Comparison of ENCODE assay signal across 7 cellular contexts in the genomic region with DNA sequence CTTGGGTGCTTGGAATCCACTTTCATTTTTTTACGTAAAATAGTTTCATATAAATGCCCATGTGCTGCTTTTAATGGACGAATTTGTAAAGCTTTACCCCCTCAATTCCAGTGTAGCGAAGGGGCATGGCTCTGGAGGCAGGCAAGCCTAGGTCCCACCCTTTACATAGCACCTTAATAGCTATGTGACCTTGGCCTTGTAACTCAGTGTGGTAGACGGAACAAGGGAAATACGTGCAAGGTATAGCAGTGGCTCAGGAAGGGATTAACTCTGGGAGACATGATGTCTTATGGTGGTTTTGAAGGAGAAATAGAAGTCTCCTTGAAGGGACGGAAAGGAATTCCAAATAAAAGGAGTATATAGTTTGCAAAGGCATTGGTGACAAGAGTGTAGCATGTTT. TPM values are rescaled to one million over a fixed set of nuclear protein-coding genes. Genes with fewer than 3 reads are reported as not detected.
A peak's percentile ranks its signal among the peaks of the same experiment; 100 is the strongest.
DNase-seq lines count a peak whose midpoint lies in the region; ATAC-seq, FAIRE-seq and TF ChIP-seq lines count a peak whose summit lies in the region.

No MANE protein-coding gene starts in this region.

- no peak for TF ChIP-seq RAD21 in HCT116 (IDR thresholded peaks at IDR 0.05; ENCODE audit: low read depth)

- H3K79me2 ChIP-seq in HCT116 (ENCODE audit: insufficient read depth, low read length): peaks cover 61% of the 10 kb centered on the region

- H2AFZ ChIP-seq in HCT116 (ENCODE audit: low read depth, low read length, poor library complexity, severe bottlenecking): no peak overlapping the region

- peak overlapping the region; percentile 5 for H3K27ac Mint-ChIP-seq in WTC11

- no peak for ATAC-seq in HCT116
- ATAC-seq in WTC11: no peak
- no peak for ATAC-seq in right cardiac atrium
- no peak for ATAC-seq in HG03342 (IDR thresholded peaks at IDR 0.05; ENCODE audit: unreplicated experiment)
- ATAC-seq in GM19035 (IDR thresholded peaks at IDR 0.05; ENCODE audit: unreplicated experiment): no peak

- CTCF ChIA-PET in HCT116 (lab: Charles Lee): no interaction called here
- CTCF ChIA-PET in WTC11 (lab: Charles Lee): no interaction called here

- RAD21 ChIA-PET in HCT116 (lab: Charles Lee; ENCODE audit: low non-redundant PET in 1 of 2, low total read pairs in 2 of 2, uncharacterized antibody in 2 of 2, unreplicated experiment in 2 of 2): no interaction called here

- H3K9me2 ChIP-seq in HCT116 (ENCODE audit: insufficient read depth): no peaks in the 10 kb centered on the region

- peaks cover 25% of the 10 kb centered on the region for H3K4me1 Mint-ChIP-seq in WTC11

- peaks cover 47% of the 10 kb centered on the region for H3K36me3 Mint-ChIP-seq in WTC11

- H3K9ac ChIP-seq in HCT116 (ENCODE audit: low read length): peak overlapping the region; percentile 81

- DNase-seq in HCT116 (ENCODE audit: low read depth, low spot score) (no peak), WTC11 (ENCODE audit: low spot score) (no peak), right cardiac atrium (no peak), small intestine (peak; percentile 55), SW480 (ENCODE audit: low spot score) (no peak)

- H3K4me1 ChIP-seq in HCT116 (ENCODE audit: control insufficient read depth in 1 of 2, insufficient read depth in 2 of 2, low read length in 2 of 2) (peaks cover 6 to 21% of the 10 kb centered on the region in 2 experiments), right cardiac atrium (ENCODE audit: control insufficient read depth, insufficient read depth, low read length) (peaks cover 5% of the 10 kb centered on the region), small intestine (ENCODE audit: control insufficient read depth in 2 of 2, insufficient read depth in 1 of 2, low read depth in 1 of 2, low read length in 1 of 2) (peaks cover 8% of the 10 kb centered on the region in 2 donors)

- peak overlapping the region; percentile 86 for H3K4me2 ChIP-seq in HCT116 (ENCODE audit: low read length)

- peaks cover 29 to 35% of the 10 kb centered on the region in 2 experiments; a peak in 3 of 4 replicates for H3K36me3 ChIP-seq in HCT116 (ENCODE audit: control insufficient read depth in 1 of 2, insufficient read depth in 2 of 2, low read length in 2 of 2)
- peaks cover 3 to 15% of the 10 kb centered on the region in 2 donors for H3K36me3 ChIP-seq in small intestine (ENCODE audit: control insufficient read depth in 2 of 2, insufficient read depth in 2 of 2, low read length in 2 of 2)

- H3K27ac ChIP-seq in HCT116 (ENCODE audit: low read depth, low read length) (no peak overlapping the region), right cardiac atrium (ENCODE audit: low read length) (peak overlapping the region; percentile 36), small intestine (ENCODE audit: low read depth in 1 of 2, low read length in 1 of 2) (no peak overlapping the region)

- no peaks in the 10 kb centered on the region for H3K27me3 Mint-ChIP-seq in WTC11 (ENCODE audit: low read depth)

- intact Hi-C loops in HCT116 (cut with micrococcal nuclease) (loop anchor here (10.0 kb wide), 1 partner anchor 459 kb away; a partner anchor contains a TSS), right cardiac atrium (cut with DNase I) (no loop called here)

- no peak for TF ChIP-seq POLR2A in HCT116 (IDR thresholded peaks at IDR 0.05; ENCODE audit: borderline replicate concordance, extremely low read depth, insufficient read depth, insufficient read length)

- POLR2A ChIA-PET in HCT116 (lab: Charles Lee) (no interaction called here), WTC11 (lab: Charles Lee) (no interaction called here)

- H3K9me3 ChIP-seq in HCT116 (ENCODE audit: control insufficient read depth in 1 of 2, insufficient read depth in 1 of 2, low read depth in 1 of 2, low read length in 2 of 2) (no peaks in the 10 kb centered on the region), right cardiac atrium (ENCODE audit: control insufficient read depth, low read length) (no peaks in the 10 kb centered on the region), small intestine (ENCODE audit: control insufficient read depth, low read depth) (no peaks in the 10 kb centered on the region)

- peak overlapping the region; percentile 62 to 86 for H3K4me3 ChIP-seq in HCT116 (replicated peaks in 1 of 2; ENCODE audit: low read depth in 1 of 2, low read length in 2 of 2)
- peak overlapping the region; percentile 94 for H3K4me3 ChIP-seq in right cardiac atrium (ENCODE audit: low read length)
- peak overlapping the region in 1 of 2 donors; percentile 93 for H3K4me3 ChIP-seq in small intestine (ENCODE audit: low read depth in 1 of 2, low read length in 2 of 2)

- H4K20me1 ChIP-seq in HCT116 (ENCODE audit: insufficient read depth): peaks cover 10% of the 10 kb centered on the region; the same call in 1 of the 2 replicates

- no peaks in the 10 kb centered on the region for H3K9me3 Mint-ChIP-seq in WTC11

- 56% methylated on average over 6 of the region's 6 CpGs for WGBS in right cardiac atrium
- 18 to 50% (median 34%) methylated on average over 6 of the region's 6 CpGs for WGBS in small intestine, 3 donors

- peak overlapping the region; percentile 99 for H3K4me3 Mint-ChIP-seq in WTC11

- H3K27me3 ChIP-seq in HCT116 (ENCODE audit: insufficient read depth, low read length) (no peaks in the 10 kb centered on the region), right cardiac atrium (ENCODE audit: control insufficient read depth, insufficient read depth) (no peaks in the 10 kb centered on the region), small intestine (ENCODE audit: control insufficient read depth in 2 of 2, insufficient read depth in 2 of 2, low read length in 2 of 2) (no peaks in the 10 kb centered on the region)

- FAIRE-seq in small intestine (lab: Jason Lieb, UNC): no peak

- BruUV-seq in HCT116 (replicated peaks; lab: Mats Ljungman, UMichigan): no TSS peak

- TF ChIP-seq CTCF in HCT116 (IDR thresholded peaks at IDR 0.05 in 2 of 3, conservative IDR thresholded peaks at IDR 0.05 in 1 of 3; ENCODE audit: borderline replicate concordance in 1 of 3, insufficient read depth in 1 of 3, low read depth in 2 of 3, low read length in 2 of 3): no peak
- no peak for TF ChIP-seq CTCF in WTC11 (IDR thresholded peaks at IDR 0.05)

TF ChIP-seq in HCT116, 20 proteins besides CTCF, POLR2A, EP300 and RAD21:
- TF ChIP-seq, protein P1, sequence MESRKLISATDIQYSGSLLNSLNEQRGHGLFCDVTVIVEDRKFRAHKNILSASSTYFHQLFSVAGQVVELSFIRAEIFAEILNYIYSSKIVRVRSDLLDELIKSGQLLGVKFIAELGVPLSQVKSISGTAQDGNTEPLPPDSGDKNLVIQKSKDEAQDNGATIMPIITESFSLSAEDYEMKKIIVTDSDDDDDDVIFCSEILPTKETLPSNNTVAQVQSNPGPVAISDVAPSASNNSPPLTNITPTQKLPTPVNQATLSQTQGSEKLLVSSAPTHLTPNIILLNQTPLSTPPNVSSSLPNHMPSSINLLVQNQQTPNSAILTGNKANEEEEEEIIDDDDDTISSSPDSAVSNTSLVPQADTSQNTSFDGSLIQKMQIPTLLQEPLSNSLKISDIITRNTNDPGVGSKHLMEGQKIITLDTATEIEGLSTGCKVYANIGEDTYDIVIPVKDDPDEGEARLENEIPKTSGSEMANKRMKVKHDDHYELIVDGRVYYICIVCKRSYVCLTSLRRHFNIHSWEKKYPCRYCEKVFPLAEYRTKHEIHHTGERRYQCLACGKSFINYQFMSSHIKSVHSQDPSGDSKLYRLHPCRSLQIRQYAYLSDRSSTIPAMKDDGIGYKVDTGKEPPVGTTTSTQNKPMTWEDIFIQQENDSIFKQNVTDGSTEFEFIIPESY (IDR thresholded peaks at IDR 0.05; ENCODE audit: extremely low read depth, insufficient replicate concordance, low read length): no peak
- TF ChIP-seq YY1 (IDR thresholded peaks at IDR 0.05; ENCODE audit: extremely low read depth, insufficient replicate concordance, low read depth, low read length): no peak
- TF ChIP-seq FOSL1 (IDR thresholded peaks at IDR 0.05; ENCODE audit: low read depth): no peak
- TF ChIP-seq SIN3A (IDR thresholded peaks at IDR 0.05; ENCODE audit: low read depth): no peak
- TF ChIP-seq SRF (IDR thresholded peaks at IDR 0.05; ENCODE audit: low read depth): no peak
- TF ChIP-seq ZFX (IDR thresholded peaks at IDR 0.05): no peak
- TF ChIP-seq TCF7L2 (IDR thresholded peaks at IDR 0.05; ENCODE audit: borderline replicate concordance, extremely low read depth, insufficient read depth, insufficient read length): no peak
TF ChIP-seq in HCT116: peak in this region for 0.

TF ChIP-seq in WTC11, 78 proteins besides CTCF, POLR2A, EP300 and RAD21 (continues in another document):
- TF ChIP-seq ATF1 (CRISPR knock-in tag; IDR thresholded peaks at IDR 0.05) (no peak), JUN (CRISPR knock-in tag; IDR thresholded peaks at IDR 0.05) (no peak), ESRRA (CRISPR knock-in tag; IDR thresholded peaks at IDR 0.05; ENCODE audit: borderline replicate concordance) (no peak)
- TF ChIP-seq, protein P2, sequence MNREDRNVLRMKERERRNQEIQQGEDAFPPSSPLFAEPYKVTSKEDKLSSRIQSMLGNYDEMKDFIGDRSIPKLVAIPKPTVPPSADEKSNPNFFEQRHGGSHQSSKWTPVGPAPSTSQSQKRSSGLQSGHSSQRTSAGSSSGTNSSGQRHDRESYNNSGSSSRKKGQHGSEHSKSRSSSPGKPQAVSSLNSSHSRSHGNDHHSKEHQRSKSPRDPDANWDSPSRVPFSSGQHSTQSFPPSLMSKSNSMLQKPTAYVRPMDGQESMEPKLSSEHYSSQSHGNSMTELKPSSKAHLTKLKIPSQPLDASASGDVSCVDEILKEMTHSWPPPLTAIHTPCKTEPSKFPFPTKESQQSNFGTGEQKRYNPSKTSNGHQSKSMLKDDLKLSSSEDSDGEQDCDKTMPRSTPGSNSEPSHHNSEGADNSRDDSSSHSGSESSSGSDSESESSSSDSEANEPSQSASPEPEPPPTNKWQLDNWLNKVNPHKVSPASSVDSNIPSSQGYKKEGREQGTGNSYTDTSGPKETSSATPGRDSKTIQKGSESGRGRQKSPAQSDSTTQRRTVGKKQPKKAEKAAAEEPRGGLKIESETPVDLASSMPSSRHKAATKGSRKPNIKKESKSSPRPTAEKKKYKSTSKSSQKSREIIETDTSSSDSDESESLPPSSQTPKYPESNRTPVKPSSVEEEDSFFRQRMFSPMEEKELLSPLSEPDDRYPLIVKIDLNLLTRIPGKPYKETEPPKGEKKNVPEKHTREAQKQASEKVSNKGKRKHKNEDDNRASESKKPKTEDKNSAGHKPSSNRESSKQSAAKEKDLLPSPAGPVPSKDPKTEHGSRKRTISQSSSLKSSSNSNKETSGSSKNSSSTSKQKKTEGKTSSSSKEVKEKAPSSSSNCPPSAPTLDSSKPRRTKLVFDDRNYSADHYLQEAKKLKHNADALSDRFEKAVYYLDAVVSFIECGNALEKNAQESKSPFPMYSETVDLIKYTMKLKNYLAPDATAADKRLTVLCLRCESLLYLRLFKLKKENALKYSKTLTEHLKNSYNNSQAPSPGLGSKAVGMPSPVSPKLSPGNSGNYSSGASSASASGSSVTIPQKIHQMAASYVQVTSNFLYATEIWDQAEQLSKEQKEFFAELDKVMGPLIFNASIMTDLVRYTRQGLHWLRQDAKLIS (CRISPR knock-in tag; IDR thresholded peaks at IDR 0.05; ENCODE audit: borderline replicate concordance): no peak

RNA-seq across cellular contexts. Expression of a gene that starts 1.4 kb away (rescaled TPM):
- total RNA-seq in HCT116 (2021; ENCODE audit: unreplicated experiment) (176 TPM), WTC11 (2021) (119 to 152 TPM (median 120 TPM) in 3 replicates), right cardiac atrium (100 to 1,000 TPM in 1 of 4 donors, 10 to 100 TPM in 3; 64.0 to 129 (median 83.9) TPM)
- 126 and 147 TPM in 2 replicates for polyA plus RNA-seq in HCT116 (2012)
- polyA plus RNA-seq in right cardiac atrium (52.5 TPM), small intestine (100 to 1,000 TPM in 1 of 3 donors, 10 to 100 TPM in 2; 52.1 to 183 (median 57.8) TPM)
